In the genomic region with DNA sequence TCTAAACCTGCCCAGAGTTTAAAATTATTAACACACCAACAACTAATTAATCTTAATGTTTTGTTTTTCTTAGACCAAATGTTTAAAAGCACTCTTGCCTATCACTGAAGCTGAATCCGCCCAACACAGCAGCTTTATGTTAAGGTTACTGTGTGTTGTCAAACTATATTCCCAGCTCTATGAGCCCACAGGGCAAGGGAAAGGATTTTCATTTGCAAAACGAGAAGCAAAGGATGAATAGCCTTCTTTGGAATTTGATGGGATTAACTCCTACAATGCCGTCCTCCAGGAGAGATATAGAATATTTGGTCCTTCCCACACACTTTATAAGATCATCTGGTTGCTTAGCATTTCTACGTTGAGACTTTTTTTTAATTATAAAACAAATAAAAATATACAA, we compare ENCODE assay signal across 26 cellular contexts. TPM values are rescaled to one million over a fixed set of nuclear protein-coding genes. Genes with fewer than 3 reads are reported as not detected.
DNase-seq lines count a peak whose midpoint lies in the region; ATAC-seq and TF ChIP-seq lines count a peak whose summit lies in the region.
"Had no signal": no experiment of that assay in that cellular context is flagged by ENCODE, and none has a peak within 500 bp of the region (broad histone marks: within the 10 kb centered on the region; RNA-seq: fewer than 3 reads in every experiment).

No MANE protein-coding gene starts in this region.

- TF ChIP-seq EP300 in SK-N-SH (IDR thresholded peaks at IDR 0.05; ENCODE audit: borderline replicate concordance in 1 of 2, low read depth in 1 of 2, low read length in 1 of 2) = no peak

- H3K4me3 Mint-ChIP-seq in Caco-2 (ENCODE audit: unreplicated experiment) = no peak overlapping the region
- H3K4me3 Mint-ChIP-seq: activated CD8-positive, alpha-beta memory T cell treated with anti-CD3 and anti-CD28 coated beads, Interleukin-2, amount 10 ng/mL, durations not matched to agents 7 days and 5 days; activated T-helper 1 cell treated with anti-CD3 and anti-CD28 coated beads, Interleukin-12 subunit alpha, Interleukin-12 subunit beta, Interleukin-2, Interleukin-4 antibody, amounts not matched to agents 30 ng/mL and 10 ng/mL and 1 ng/mL, durations not matched to agents 14 hours and 24 hours and 36 hours; CD4-positive, alpha-beta T cell; natural killer cell treated with Interleukin-12 subunit alpha and Interleukin-12 subunit beta and Interleukin-15 and Interleukin-18, amount 100 ng/mL, for 72 hours; stimulated activated naive B cell treated with anti-CD40 and anti-IgM and Interleukin-4, amounts not matched to agents 10 μg/mL and 1 μg/mL and 100 μg/mL, for 72 hours had no signal

- H3K9me2 ChIP-seq in SK-N-SH (no peaks in the 10 kb centered on the region), hepatocyte (replicated peaks; ENCODE audit: insufficient read depth) (no peaks in the 10 kb centered on the region)

- peaks cover 94% of the 10 kb centered on the region for H3K79me2 ChIP-seq in SK-N-SH (ENCODE audit: insufficient read depth)
- peaks cover 79% of the 10 kb centered on the region for H3K79me2 ChIP-seq in hepatocyte

- H3K4me2 ChIP-seq in SK-N-SH (no peak overlapping the region; the same call in 1 of the 2 replicates), hepatocyte (no peak overlapping the region)

- intact Hi-C loops in Caco-2 (cut with micrococcal nuclease; ENCODE audit: unreplicated experiment) = no loop called here
- intact Hi-C loops in psoas muscle (cut with DNase I) = no loop called here

- WGBS in SK-N-SH (ENCODE audit: low lambda C conversion rate) = 44% methylated on average over 4 of the region's 4 CpGs
- WGBS in hepatocyte (ENCODE audit: low lambda C conversion rate, missing lambda C conversion rate) = 52% methylated on average over 4 of the region's 4 CpGs
- 55 to 67% (median 59%) methylated on average over 4 of the region's 4 CpGs for WGBS in psoas muscle, 3 donors

- H3K9me3 ChIP-seq in Caco-2 (no peaks in the 10 kb centered on the region), SK-N-SH (no peaks in the 10 kb centered on the region), hepatocyte (ENCODE audit: low read depth) (no peaks in the 10 kb centered on the region), psoas muscle (no peaks in the 10 kb centered on the region)
- H3K9me3 ChIP-seq: body of pancreas, thoracic aorta had no signal

- in situ Hi-C loops in brain microvascular endothelial cell (cut with HindIII; ENCODE audit: low pct_ligation_motif_present, low sequenced_read_pairs) (no loop called here), ACHN (cut with HindIII; ENCODE audit: low pct_ligation_motif_present, low pct_unique_long_range_greater_than_20kb, low sequenced_read_pairs) (no loop called here)

- peaks cover 12% of the 10 kb centered on the region for H3K4me1 Mint-ChIP-seq in Caco-2 (ENCODE audit: low read depth, unreplicated experiment)
- H3K4me1 Mint-ChIP-seq: stimulated activated naive B cell treated with anti-CD40 and anti-IgM and Interleukin-4, amounts not matched to agents 10 μg/mL and 1 μg/mL and 100 μg/mL, for 72 hours had no signal

- no peaks in the 10 kb centered on the region for H3K27me3 Mint-ChIP-seq in Caco-2 (ENCODE audit: insufficient read depth, unreplicated experiment)
- H3K27me3 Mint-ChIP-seq: activated CD8-positive, alpha-beta memory T cell treated with anti-CD3 and anti-CD28 coated beads, Interleukin-2, amount 10 ng/mL, durations not matched to agents 7 days and 5 days; CD4-positive, alpha-beta T cell; natural killer cell treated with Interleukin-12 subunit alpha and Interleukin-12 subunit beta and Interleukin-15 and Interleukin-18, amount 100 ng/mL, for 72 hours; stimulated activated naive B cell treated with anti-CD40 and anti-IgM and Interleukin-4, amounts not matched to agents 10 μg/mL and 1 μg/mL and 100 μg/mL, for 72 hours had no signal

- H3F3A ChIP-seq in SK-N-SH (replicated peaks; ENCODE audit: insufficient read depth) = peaks cover 13% of the 10 kb centered on the region

- H3K36me3 Mint-ChIP-seq in Caco-2 (ENCODE audit: insufficient read depth, unreplicated experiment) = peaks cover 59% of the 10 kb centered on the region
- H3K36me3 Mint-ChIP-seq: stimulated activated naive B cell treated with anti-CD40 and anti-IgM and Interleukin-4, amounts not matched to agents 10 μg/mL and 1 μg/mL and 100 μg/mL, for 72 hours had no signal

- TF ChIP-seq RAD21 in SK-N-SH (IDR thresholded peaks at IDR 0.05; ENCODE audit: low read length) = no peak

- H3K27ac ChIP-seq in SK-N-SH (ENCODE audit: low read depth in 2 of 2, low read length in 1 of 2) = peak overlapping the region in 1 of 2 experiments; percentile 58; a peak in 3 of 4 replicates
- H3K27ac ChIP-seq in hepatocyte = peak overlapping the region; percentile 92
- peak overlapping the region; percentile 64 for H3K27ac ChIP-seq in psoas muscle
- H3K27ac ChIP-seq in brain microvascular endothelial cell = no peak overlapping the region
- H3K27ac ChIP-seq: body of pancreas, coronary artery, thoracic aorta had no signal

- H3K4me3 ChIP-seq in Caco-2 (ENCODE audit: low read depth, low read length) (no peak overlapping the region), SK-N-SH (ENCODE audit: low read depth in 2 of 2, low read length in 1 of 2) (no peak overlapping the region), hepatocyte (no peak overlapping the region), psoas muscle (peak overlapping the region; percentile 24), brain microvascular endothelial cell (ENCODE audit: low read depth, low read length) (no peak overlapping the region)
- H3K4me3 ChIP-seq: body of pancreas, coronary artery, thoracic aorta had no signal

- H3K9ac ChIP-seq in SK-N-SH = no peak overlapping the region

- H3K27ac Mint-ChIP-seq in Caco-2 (ENCODE audit: unreplicated experiment) = no peak overlapping the region
- H3K27ac Mint-ChIP-seq: activated CD8-positive, alpha-beta memory T cell treated with anti-CD3 and anti-CD28 coated beads, Interleukin-2, amount 10 ng/mL, durations not matched to agents 7 days and 5 days; CD4-positive, alpha-beta T cell; natural killer cell treated with Interleukin-12 subunit alpha and Interleukin-12 subunit beta and Interleukin-15 and Interleukin-18, amount 100 ng/mL, for 72 hours; stimulated activated naive B cell treated with anti-CD40 and anti-IgM and Interleukin-4, amounts not matched to agents 10 μg/mL and 1 μg/mL and 100 μg/mL, for 72 hours had no signal

- BruUV-seq in Caco-2 (replicated peaks; lab: Mats Ljungman, UMichigan) = TSS peak; percentile 4

- H3K36me3 ChIP-seq in Caco-2 (ENCODE audit: control insufficient read depth, insufficient read depth, low read length) (no peaks in the 10 kb centered on the region), SK-N-SH (replicated peaks in 1 of 2; ENCODE audit: control insufficient read depth in 1 of 2, insufficient read depth in 2 of 2, low read length in 1 of 2) (peaks cover 20 to 24% of the 10 kb centered on the region in 2 experiments), hepatocyte (replicated peaks; ENCODE audit: insufficient read depth, low read depth) (no peaks in the 10 kb centered on the region), psoas muscle (ENCODE audit: insufficient read depth in 1 of 2, low read depth in 1 of 2) (peaks cover 0 to 15% of the 10 kb centered on the region in 2 donors), brain microvascular endothelial cell (replicated peaks) (no peaks in the 10 kb centered on the region)
- H3K36me3 ChIP-seq: thoracic aorta had no signal

- DNase-seq in Caco-2 = no peak
- no peak for DNase-seq in SK-N-SH
- DNase-seq in hepatocyte (ENCODE audit: low spot score) = no peak
- DNase-seq in psoas muscle = no peak
- no peak for DNase-seq in SK-N-DZ (ENCODE audit: low spot score)
- DNase-seq in NCI-H2196 (lab: John Stamatoyannopoulos, UW; ENCODE audit: unreplicated experiment) = no peak
- no peak for DNase-seq in brain microvascular endothelial cell
- DNase-seq in ACHN = no peak
- DNase-seq: activated CD4-positive, alpha-beta T cell treated with anti-CD3 and anti-CD28 coated beads for 4 hours; activated CD8-positive, alpha-beta memory T cell treated with anti-CD3 and anti-CD28 coated beads, Interleukin-2, amount 10 ng/mL, durations not matched to agents 7 days and 5 days; body of pancreas; CD4-positive, alpha-beta T cell; GDM1; KG1; left cardiac atrium; mesendoderm; NCI-H2171 treated with DMSO at 0.1 percent for 48 hours; NCI-H748 treated with DMSO at 0.1 percent for 48 hours; stimulated activated naive B cell treated with anti-CD40 and anti-IgM and Interleukin-4, amounts not matched to agents 10 μg/mL and 1 μg/mL and 100 μg/mL, for 72 hours had no signal

- POLR2A ChIA-PET in Caco-2 (lab: Charles Lee) = interaction anchor here (0.7 kb wide), 1 partner anchor 13 kb away, joined by 4 read pairs; no protein-coding TSS in a partner anchor
- POLR2A ChIA-PET in SK-N-SH (lab: Yijun Ruan, JAX) = no interaction called here

- H4K20me1 ChIP-seq in SK-N-SH (ENCODE audit: insufficient read depth) = no peaks in the 10 kb centered on the region
- no peaks in the 10 kb centered on the region for H4K20me1 ChIP-seq in hepatocyte (ENCODE audit: insufficient read depth, poor library complexity, severe bottlenecking)

- no peaks in the 10 kb centered on the region for H3K9me3 Mint-ChIP-seq in Caco-2 (ENCODE audit: unreplicated experiment)
- H3K9me3 Mint-ChIP-seq: activated naive CD4-positive, alpha-beta T cell treated with anti-CD3 and anti-CD28 coated beads, Interleukin-2, amount 50 U/mL, for 72 hours; activated T-helper 1 cell treated with anti-CD3 and anti-CD28 coated beads, Interleukin-12 subunit alpha, Interleukin-12 subunit beta, Interleukin-2, Interleukin-4 antibody, amounts not matched to agents 30 ng/mL and 10 ng/mL and 1 ng/mL, durations not matched to agents 14 hours and 24 hours and 36 hours; CD4-positive, alpha-beta T cell; natural killer cell treated with Interleukin-12 subunit alpha and Interleukin-12 subunit beta and Interleukin-15 and Interleukin-18, amount 100 ng/mL, for 72 hours; stimulated activated naive B cell treated with anti-CD40 and anti-IgM and Interleukin-4, amounts not matched to agents 10 μg/mL and 1 μg/mL and 100 μg/mL, for 72 hours had no signal

- H3K4me1 ChIP-seq in Caco-2 (peaks cover 19% of the 10 kb centered on the region), SK-N-SH (ENCODE audit: control insufficient read depth in 1 of 2, insufficient read depth in 2 of 2, low read depth in 1 of 2, low read length in 1 of 2) (peaks cover 13 to 15% of the 10 kb centered on the region in 2 experiments), hepatocyte (ENCODE audit: insufficient read depth) (peaks cover 25% of the 10 kb centered on the region), psoas muscle (peaks cover 59% of the 10 kb centered on the region)

- H2AFZ ChIP-seq in SK-N-SH (ENCODE audit: low read depth) (no peak overlapping the region), hepatocyte (no peak overlapping the region)

- no peak for TF ChIP-seq CTCF in Caco-2 (IDR thresholded peaks at IDR 0.05; ENCODE audit: insufficient read depth in 1 of 2, low read depth in 1 of 2, low read length in 1 of 2, severe bottlenecking in 1 of 2, unreplicated experiment in 1 of 2)
- TF ChIP-seq CTCF in SK-N-SH (IDR thresholded peaks at IDR 0.05) = no peak
- no peak for TF ChIP-seq CTCF in hepatocyte (IDR thresholded peaks at IDR 0.05; ENCODE audit: poor library complexity)
- no peak for TF ChIP-seq CTCF in psoas muscle (IDR thresholded peaks at IDR 0.05)
- TF ChIP-seq CTCF in brain microvascular endothelial cell (IDR thresholded peaks at IDR 0.05; ENCODE audit: low read depth, low read length, missing control alignments) = no peak

- CTCF ChIA-PET in Caco-2 (lab: Charles Lee) (no interaction called here), SK-N-SH (lab: Yijun Ruan, JAX) (interaction anchor here (1.6 to 2.3 kb wide), 2 partner anchors 45 to 142 kb away, joined by 3 to 13 read pairs; no protein-coding TSS in a partner anchor)

- ATAC-seq in psoas muscle = no peak
- ATAC-seq: activated CD8-positive, alpha-beta memory T cell treated with anti-CD3 and anti-CD28 coated beads, Interleukin-2, amount 10 ng/mL, durations not matched to agents 7 days and 5 days; activated naive CD4-positive, alpha-beta T cell treated with anti-CD3 and anti-CD28 coated beads, Interleukin-2, amount 50 U/mL, for 72 hours; body of pancreas; HCT116; left cardiac atrium; natural killer cell treated with Interleukin-12 subunit alpha and Interleukin-12 subunit beta and Interleukin-15 and Interleukin-18, amount 100 ng/mL, for 72 hours; Right ventricle myocardium inferior; stimulated activated naive B cell treated with anti-CD40 and anti-IgM and Interleukin-4, amounts not matched to agents 10 μg/mL and 1 μg/mL and 100 μg/mL, for 72 hours had no signal

- H3K27me3 ChIP-seq in Caco-2 (replicated peaks; ENCODE audit: control insufficient read depth, insufficient read depth, low read length) = no peaks in the 10 kb centered on the region
- H3K27me3 ChIP-seq in SK-N-SH (ENCODE audit: insufficient read depth) = no peaks in the 10 kb centered on the region
- no peaks in the 10 kb centered on the region for H3K27me3 ChIP-seq in hepatocyte
- no peaks in the 10 kb centered on the region for H3K27me3 ChIP-seq in psoas muscle (ENCODE audit: insufficient read depth in 3 of 3, low read length in 2 of 3)
- no peaks in the 10 kb centered on the region for H3K27me3 ChIP-seq in brain microvascular endothelial cell (replicated peaks)
- H3K27me3 ChIP-seq: body of pancreas had no signal

RNA-seq across cellular contexts. Expression of gene DUSP16, which starts 43.7 kb away (rescaled TPM):
- 63.9 and 76.8 TPM in 2 replicates for total RNA-seq in Caco-2 (2022)
- 7.1 and 8.5 TPM in 2 replicates for polyA plus RNA-seq in SK-N-SH (2012; rRNA removed)
- polyA plus RNA-seq in SK-N-SH (2012; cell fraction: cytosol; rRNA removed) = 8.6 and 9.8 TPM in 2 replicates
- polyA plus RNA-seq in SK-N-SH (2012; cell fraction: nucleus; rRNA removed) = 5.0 and 7.1 TPM in 2 replicates
- 74.1 and 78.0 TPM in 2 replicates for total RNA-seq in hepatocyte
- 13.4 and 14.3 TPM in 2 replicates for polyA plus RNA-seq in hepatocyte
- total RNA-seq in psoas muscle = 10 to 100 TPM; 14.2 to 23.8 (median 19.7) TPM
- 1 to 10 TPM; 3.3 to 8.4 (median 4.5) TPM for polyA plus RNA-seq in psoas muscle
- polyA plus RNA-seq in SK-N-DZ (2014; cell fraction: cytosol; rRNA removed) = 6.5 and 7.5 TPM in 2 replicates
- polyA plus RNA-seq in SK-N-DZ (2014; cell fraction: nucleus; rRNA removed) = 4.2 and 4.4 TPM in 2 replicates
